ENCODE assay signal across 7 cellular contexts in the genomic region with DNA sequence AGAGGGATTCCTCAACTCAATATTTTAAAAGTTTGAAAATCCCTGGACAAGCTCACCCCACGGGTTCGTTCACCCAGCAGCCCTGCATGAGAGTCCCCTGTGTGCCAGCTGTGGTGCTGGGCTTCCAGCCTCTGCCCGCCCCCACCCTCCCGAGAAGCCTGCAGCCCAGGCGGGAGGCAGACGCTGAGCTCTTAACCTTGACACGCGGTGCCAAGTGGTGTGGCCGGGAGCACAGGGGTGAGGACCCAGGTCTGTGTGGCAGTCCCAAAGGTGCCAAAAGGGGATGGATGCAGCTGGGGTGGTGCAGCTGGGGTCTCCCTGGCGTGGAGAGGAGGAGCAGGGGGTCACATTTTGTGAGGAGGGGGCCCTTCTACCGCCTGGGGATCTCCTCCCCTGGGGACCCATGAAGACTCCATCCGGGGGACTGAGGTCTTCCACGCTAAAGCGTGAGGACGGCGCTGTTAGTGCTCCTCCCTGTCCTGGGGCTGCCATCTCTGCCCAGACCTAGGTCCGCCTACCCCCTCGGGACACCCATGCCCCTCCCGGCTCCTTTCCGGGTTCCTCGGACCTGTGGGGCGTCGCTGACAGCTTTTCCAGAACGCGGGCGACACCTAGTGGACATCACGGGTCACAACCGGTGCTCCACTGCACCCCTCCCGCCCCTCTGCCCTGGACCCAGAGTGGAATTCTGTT. TPM values are rescaled to one million over a fixed set of nuclear protein-coding genes. Genes with fewer than 3 reads are reported as not detected.
DNase-seq lines count a peak whose midpoint lies in the region; ATAC-seq and TF ChIP-seq lines count a peak whose summit lies in the region.

No MANE protein-coding gene starts in this region.

- H3K27ac ChIP-seq in Panc1 (ENCODE audit: low read length), result no peak overlapping the region
- H3K27ac ChIP-seq in naive thymus-derived CD4-positive, alpha-beta T cell (ENCODE audit: low read depth, low read length), result no peak overlapping the region

- H3K36me3 ChIP-seq in Panc1 (ENCODE audit: control insufficient read depth, insufficient read depth, low read length), result no peaks in the 10 kb centered on the region
- no peaks in the 10 kb centered on the region for H3K36me3 ChIP-seq in naive thymus-derived CD4-positive, alpha-beta T cell (ENCODE audit: control insufficient read depth in 2 of 3, insufficient read depth in 3 of 3, low read length in 3 of 3)

- in situ Hi-C loops in Panc1 (cut with HindIII; ENCODE audit: low pct_unique_long_range_greater_than_20kb, low sequenced_read_pairs), result no loop called here

- H3K4me3 ChIP-seq in Panc1 (ENCODE audit: low read depth in 2 of 2, low read length in 2 of 2), result peak overlapping the region; percentile 25 to 54
- H3K4me3 ChIP-seq in naive thymus-derived CD4-positive, alpha-beta T cell (ENCODE audit: low read length), result peak overlapping the region; percentile 71

- H3K4me3 Mint-ChIP-seq in activated T-helper 1 cell treated with anti-CD3 and anti-CD28 coated beads, Interleukin-12 subunit alpha, Interleukin-12 subunit beta, Interleukin-2, Interleukin-4 antibody, amounts not matched to agents 30 ng/mL and 10 ng/mL and 1 ng/mL, durations not matched to agents 14 hours and 24 hours and 36 hours, result peak overlapping the region; percentile 73
- peak overlapping the region; percentile 74 to 90 (median 82) for H3K4me3 Mint-ChIP-seq in naive thymus-derived CD4-positive, alpha-beta T cell

- H3K27me3 ChIP-seq in Panc1 (ENCODE audit: control insufficient read depth, insufficient read depth, low read length), result no peaks in the 10 kb centered on the region
- H3K27me3 ChIP-seq in naive thymus-derived CD4-positive, alpha-beta T cell (ENCODE audit: control insufficient read depth in 2 of 2, insufficient read depth in 2 of 2, low read length in 2 of 2), result no peaks in the 10 kb centered on the region

- ATAC-seq in GM18498 (IDR thresholded peaks at IDR 0.05; ENCODE audit: unreplicated experiment) (peak; percentile 70), Panc1 (peak; percentile 95)
- peak; percentile 93 for ATAC-seq in naive thymus-derived CD4-positive, alpha-beta T cell

- intact Hi-C loops in Panc1 (cut with micrococcal nuclease; ENCODE audit: unreplicated experiment), result loop anchor here (2.0 kb wide), 3 partner anchors 51 to 233 kb away; no protein-coding TSS in a partner anchor
- intact Hi-C loops in activated T-helper 1 cell treated with anti-CD3 and anti-CD28 coated beads, Interleukin-12 subunit alpha, Interleukin-12 subunit beta, Interleukin-2, Interleukin-4 antibody, amounts not matched to agents 30 ng/mL and 10 ng/mL and 1 ng/mL, durations not matched to agents 14 hours and 24 hours and 36 hours (cut with micrococcal nuclease), result loop anchor here (1.0 to 5.0 kb wide), 6 partner anchors 35 to 270 kb away; a partner anchor contains a TSS
- intact Hi-C loops in naive thymus-derived CD4-positive, alpha-beta T cell (cut with micrococcal nuclease), result loop anchor here (1.0 to 2.0 kb wide), 8 partner anchors 33 to 491 kb away; a partner anchor contains a TSS

- no peaks in the 10 kb centered on the region for H3K9me3 ChIP-seq in Panc1 (ENCODE audit: control insufficient read depth, insufficient read depth, low read depth, low read length)
- no peaks in the 10 kb centered on the region for H3K9me3 ChIP-seq in naive thymus-derived CD4-positive, alpha-beta T cell (ENCODE audit: control insufficient read depth in 2 of 3, low read length in 3 of 3)

- H3K27me3 Mint-ChIP-seq in activated T-helper 1 cell treated with anti-CD3 and anti-CD28 coated beads, Interleukin-12 subunit alpha, Interleukin-12 subunit beta, Interleukin-2, Interleukin-4 antibody, amounts not matched to agents 30 ng/mL and 10 ng/mL and 1 ng/mL, durations not matched to agents 14 hours and 24 hours and 36 hours (ENCODE audit: insufficient read depth), result no peaks in the 10 kb centered on the region
- H3K27me3 Mint-ChIP-seq in naive thymus-derived CD4-positive, alpha-beta T cell, result no peaks in the 10 kb centered on the region

- H3K4me1 Mint-ChIP-seq in activated T-helper 1 cell treated with anti-CD3 and anti-CD28 coated beads, Interleukin-12 subunit alpha, Interleukin-12 subunit beta, Interleukin-2, Interleukin-4 antibody, amounts not matched to agents 30 ng/mL and 10 ng/mL and 1 ng/mL, durations not matched to agents 14 hours and 24 hours and 36 hours (ENCODE audit: low read depth), result peaks cover 17% of the 10 kb centered on the region
- H3K4me1 Mint-ChIP-seq in naive thymus-derived CD4-positive, alpha-beta T cell, result peaks cover 6 to 20% (median 12%) of the 10 kb centered on the region in 7 donors

- no peaks in the 10 kb centered on the region for H3K9me3 Mint-ChIP-seq in activated T-helper 1 cell treated with anti-CD3 and anti-CD28 coated beads, Interleukin-12 subunit alpha, Interleukin-12 subunit beta, Interleukin-2, Interleukin-4 antibody, amounts not matched to agents 30 ng/mL and 10 ng/mL and 1 ng/mL, durations not matched to agents 14 hours and 24 hours and 36 hours
- H3K9me3 Mint-ChIP-seq in naive thymus-derived CD4-positive, alpha-beta T cell, result no peaks in the 10 kb centered on the region

- no peaks in the 10 kb centered on the region for H3K36me3 Mint-ChIP-seq in activated T-helper 1 cell treated with anti-CD3 and anti-CD28 coated beads, Interleukin-12 subunit alpha, Interleukin-12 subunit beta, Interleukin-2, Interleukin-4 antibody, amounts not matched to agents 30 ng/mL and 10 ng/mL and 1 ng/mL, durations not matched to agents 14 hours and 24 hours and 36 hours (ENCODE audit: low read depth)
- peaks cover 0 to 3% (median 0%) of the 10 kb centered on the region in 5 donors for H3K36me3 Mint-ChIP-seq in naive thymus-derived CD4-positive, alpha-beta T cell

- POLR2A ChIA-PET in Panc1 (lab: Charles Lee), result interaction anchor here (0.5 kb wide), 1 partner anchor 235 kb away, joined by 5 read pairs; no protein-coding TSS in a partner anchor
- POLR2A ChIA-PET in naive thymus-derived CD4-positive, alpha-beta T cell (lab: Charles Lee), result interaction anchor here (0.5 kb wide), 1 partner anchor 100 kb away, joined by 4 read pairs; no protein-coding TSS in a partner anchor

- BruUV-seq in Panc1 (replicated peaks; lab: Mats Ljungman, UMichigan), result no TSS peak

- H3K27ac Mint-ChIP-seq in activated T-helper 1 cell treated with anti-CD3 and anti-CD28 coated beads, Interleukin-12 subunit alpha, Interleukin-12 subunit beta, Interleukin-2, Interleukin-4 antibody, amounts not matched to agents 30 ng/mL and 10 ng/mL and 1 ng/mL, durations not matched to agents 14 hours and 24 hours and 36 hours, result peak overlapping the region; percentile 20
- peak overlapping the region in 3 of 9 donors; percentile 25 to 61 (median 60) for H3K27ac Mint-ChIP-seq in naive thymus-derived CD4-positive, alpha-beta T cell

- peaks cover 4% of the 10 kb centered on the region; the same call in 1 of the 2 replicates for H3K4me1 ChIP-seq in Panc1 (ENCODE audit: control insufficient read depth, insufficient read depth, low read length)
- H3K4me1 ChIP-seq in naive thymus-derived CD4-positive, alpha-beta T cell (ENCODE audit: control insufficient read depth in 2 of 2, insufficient read depth in 2 of 2, low read length in 2 of 2), result peaks cover 5 to 11% of the 10 kb centered on the region in 2 donors

- CTCF ChIA-PET in Panc1 (lab: Charles Lee), result interaction anchor here (0.6 to 1.5 kb wide), 7 partner anchors 9 to 390 kb away, joined by 3 to 12 read pairs (median 3); no protein-coding TSS in a partner anchor
- CTCF ChIA-PET in naive thymus-derived CD4-positive, alpha-beta T cell (lab: Charles Lee), result interaction anchor here (0.6 to 4.5 kb wide), 13 partner anchors 9 to 490 kb away, joined by 3 to 65 read pairs (median 3); a partner anchor contains a TSS

- DNase-seq in HuH-7 (ENCODE audit: low spot score) (peak; percentile 87), Panc1 (ENCODE audit: low read depth, low spot score) (peak; percentile 30), fibroblast of peridontal ligament (ENCODE audit: extremely low read depth) (peak; percentile 78)
- DNase-seq in activated T-helper 1 cell treated with anti-CD3 and anti-CD28 coated beads, Interleukin-12 subunit alpha, Interleukin-12 subunit beta, Interleukin-2, Interleukin-4 antibody, amounts not matched to agents 30 ng/mL and 10 ng/mL and 1 ng/mL, durations not matched to agents 14 hours and 24 hours and 36 hours (ENCODE audit: low spot score), result peak; percentile 69
- peak; percentile 47 to 79 (median 71) for DNase-seq in naive thymus-derived CD4-positive, alpha-beta T cell
- peak; percentile 53 to 62 for DNase-seq in stimulated activated CD8-positive, alpha-beta memory T cell treated with anti-CD3 and anti-CD28 coated beads, Interleukin-7, amount 100 ng/mL, for 48 hours (ENCODE audit: extremely low read depth in 1 of 2, low read depth in 1 of 2)

- peak; percentile 94 for TF ChIP-seq CTCF in Panc1 (IDR thresholded peaks at IDR 0.05)

RNA-seq across cellular contexts. Expression of a gene that starts 12.9 kb away (rescaled TPM):
- total RNA-seq in Panc1 (2021; ENCODE audit: unreplicated experiment), result not detected
- polyA plus RNA-seq in Panc1 (2012; ENCODE audit: insufficient read length), result not detected
- total RNA-seq in activated T-helper 1 cell treated with anti-CD3 and anti-CD28 coated beads, Interleukin-12 subunit alpha, Interleukin-12 subunit beta, Interleukin-2, Interleukin-4 antibody, amounts not matched to agents 30 ng/mL and 10 ng/mL and 1 ng/mL, durations not matched to agents 14 hours and 24 hours and 36 hours, result not detected in 2 replicates
- not detected for total RNA-seq in naive thymus-derived CD4-positive, alpha-beta T cell
- not detected for polyA plus RNA-seq in naive thymus-derived CD4-positive, alpha-beta T cell

RNA-seq across cellular contexts. Expression of a gene that starts 32.7 kb away (rescaled TPM):
- total RNA-seq in Panc1 (2021; ENCODE audit: unreplicated experiment), result not detected
- polyA plus RNA-seq in Panc1 (2012; ENCODE audit: insufficient read length), result not detected
- not detected in 2 replicates for total RNA-seq in activated T-helper 1 cell treated with anti-CD3 and anti-CD28 coated beads, Interleukin-12 subunit alpha, Interleukin-12 subunit beta, Interleukin-2, Interleukin-4 antibody, amounts not matched to agents 30 ng/mL and 10 ng/mL and 1 ng/mL, durations not matched to agents 14 hours and 24 hours and 36 hours
- not detected for total RNA-seq in naive thymus-derived CD4-positive, alpha-beta T cell
- not detected for polyA plus RNA-seq in naive thymus-derived CD4-positive, alpha-beta T cell

RNA-seq across cellular contexts. Expression of a gene that starts 33.8 kb away (rescaled TPM):
- total RNA-seq in Panc1 (2021; ENCODE audit: unreplicated experiment), result 0.05 TPM
- polyA plus RNA-seq in Panc1 (2012; ENCODE audit: insufficient read length), result 0.04 TPM
- 2.5 and 2.9 TPM in 2 replicates for total RNA-seq in activated T-helper 1 cell treated with anti-CD3 and anti-CD28 coated beads, Interleukin-12 subunit alpha, Interleukin-12 subunit beta, Interleukin-2, Interleukin-4 antibody, amounts not matched to agents 30 ng/mL and 10 ng/mL and 1 ng/mL, durations not matched to agents 14 hours and 24 hours and 36 hours
- 1 to 10 TPM in 1 of 5 experiments, under 1 TPM in 2, not detected in 2; 0.37 to 1.1 (median 0.73) TPM for total RNA-seq in naive thymus-derived CD4-positive, alpha-beta T cell
- under 1 TPM in 1 of 2 donors, not detected in 1; 0.03 TPM for polyA plus RNA-seq in naive thymus-derived CD4-positive, alpha-beta T cell

RNA-seq across cellular contexts. Expression of a gene that starts 34.3 kb away (rescaled TPM):
- not detected for total RNA-seq in Panc1 (2021; ENCODE audit: unreplicated experiment)
- polyA plus RNA-seq in Panc1 (2012; ENCODE audit: insufficient read length), result not detected
- total RNA-seq in activated T-helper 1 cell treated with anti-CD3 and anti-CD28 coated beads, Interleukin-12 subunit alpha, Interleukin-12 subunit beta, Interleukin-2, Interleukin-4 antibody, amounts not matched to agents 30 ng/mL and 10 ng/mL and 1 ng/mL, durations not matched to agents 14 hours and 24 hours and 36 hours, result 0.44 and 0.65 TPM in 2 replicates
- under 1 TPM in 1 of 5 experiments, not detected in 4; 0.46 TPM for total RNA-seq in naive thymus-derived CD4-positive, alpha-beta T cell
- not detected for polyA plus RNA-seq in naive thymus-derived CD4-positive, alpha-beta T cell

Comparison
In these comparisons a context has a peak if more than half of its experiments do, and no peak if none do; other contexts are left out.
1. DNase-seq: peak in every context shown above with its lines; median percentile 87 in HuH-7; 78 in fibroblast of peridontal ligament; 71 in naive thymus-derived CD4-positive, alpha-beta T cell; 69 in activated T-helper 1 cell treated with anti-CD3 and anti-CD28 coated beads, Interleukin-12 subunit alpha, Interleukin-12 subunit beta, Interleukin-2, Interleukin-4 antibody, amounts not matched to agents 30 ng/mL and 10 ng/mL and 1 ng/mL, durations not matched to agents 14 hours and 24 hours and 36 hours; 58 in stimulated activated CD8-positive, alpha-beta memory T cell treated with anti-CD3 and anti-CD28 coated beads, Interleukin-7, amount 100 ng/mL, for 48 hours; 30 in Panc1.